8 cellular contexts compared by ENCODE assay signal in genomic region chrX:16946361-16946964, GRCh38. TPM values are rescaled to one million over a fixed set of nuclear protein-coding genes. Genes with fewer than 3 reads are reported as not detected.
DNase-seq lines count a peak whose midpoint lies in the region; ATAC-seq, FAIRE-seq and TF ChIP-seq lines count a peak whose summit lies in the region.

Gene REPS2, plus strand, starts transcription at chrX:16946658. Its CDS starts 204 bp downstream, at chrX:16946862.

- peak; percentile 50 for DNase-seq in A172 (ENCODE audit: low spot score)
- DNase-seq in NCI-H2196 treated with DMSO at 0.1 percent for 48 hours (lab: John Stamatoyannopoulos, UW; ENCODE audit: unreplicated experiment): peak; percentile 69
- DNase-seq in central memory CD4-positive, alpha-beta T cell: peak; percentile 65
- no peak for DNase-seq in keratinocyte (ENCODE audit: low read depth, low spot score)
- peak; percentile 78 for DNase-seq in stimulated activated CD4-positive, alpha-beta T cell treated with anti-CD3 and anti-CD28 coated beads, Interleukin-12 subunit alpha, Interleukin-12 subunit beta, amount 100 ng/mL, for 4 hours

- TF ChIP-seq CTCF in keratinocyte (optimal IDR thresholded peaks at IDR 0.05 in 1 of 3, IDR thresholded peaks at IDR 0.05 in 1 of 3, conservative IDR thresholded peaks at IDR 0.05 in 1 of 3; ENCODE audit: extremely low read depth in 1 of 3, insufficient read depth in 2 of 3, low read length in 3 of 3): no peak

- H3K27me3 ChIP-seq in keratinocyte (ENCODE audit: control insufficient read depth, extremely low read depth, insufficient read depth, low read length): peaks cover 5% of the 10 kb centered on the region

- no peak within 1 kb of the TSS for H3K27ac ChIP-seq in keratinocyte (ENCODE audit: control insufficient read depth, insufficient read depth, low read length)

- no peaks in the 10 kb centered on the region for H3K4me1 ChIP-seq in keratinocyte (ENCODE audit: control insufficient read depth, extremely low read depth, insufficient read depth, low read length)

- ATAC-seq in GM18861 (IDR thresholded peaks at IDR 0.05; ENCODE audit: unreplicated experiment) (peak; percentile 68), HG03066 (IDR thresholded peaks at IDR 0.05; ENCODE audit: low read depth, unreplicated experiment) (peak; percentile 94)
- peak; percentile 95 to 97 for ATAC-seq in activated CD4-positive, CD25-positive, alpha-beta regulatory T cell treated with anti-CD3 and anti-CD28 coated beads, Interleukin-2, amount 50 U/mL, for 24 hours

- H3K9me1 ChIP-seq in keratinocyte (ENCODE audit: control insufficient read depth, extremely low read depth, insufficient read depth, low read length): no peaks in the 10 kb centered on the region

- H4K20me1 ChIP-seq in keratinocyte (ENCODE audit: control insufficient read depth, extremely low read depth, insufficient read depth, low read length): no peaks in the 10 kb centered on the region

- H3K9me3 ChIP-seq in keratinocyte (ENCODE audit: control insufficient read depth, low read depth, low read length): no peaks in the 10 kb centered on the region

- H3K79me2 ChIP-seq in keratinocyte (ENCODE audit: control insufficient read depth, insufficient read depth, low read length): no peaks in the 10 kb centered on the region

- peak within 1 kb of the TSS; percentile 62 for H2AFZ ChIP-seq in keratinocyte (ENCODE audit: control insufficient read depth, low read length)

- dilution Hi-C loops in keratinocyte (cut with MboI; ENCODE audit: extremely low pct_ligation_motif_present, low sequenced_read_pairs): no loop called here

- H3K4me3 ChIP-seq in keratinocyte (ENCODE audit: control insufficient read depth in 2 of 3, extremely low read depth in 1 of 3, insufficient read depth in 2 of 3, low read depth in 1 of 3, low read length in 3 of 3): peak within 1 kb of the TSS; percentile 48 to 55 (median 54)

- no peaks in the 10 kb centered on the region for H3K36me3 ChIP-seq in keratinocyte (ENCODE audit: control insufficient read depth in 2 of 2, extremely low read depth in 1 of 2, insufficient read depth in 2 of 2, low read length in 2 of 2)

- H3K9ac ChIP-seq in keratinocyte (ENCODE audit: control insufficient read depth, extremely low read depth, insufficient read depth, low read length): peak within 1 kb of the TSS; percentile 50

- H3K4me2 ChIP-seq in keratinocyte (ENCODE audit: control insufficient read depth, extremely low read depth, insufficient read depth, low read depth, low read length): peak within 1 kb of the TSS; percentile 73

- FAIRE-seq in keratinocyte (lab: Jason Lieb, UNC): no peak

RNA-seq across cellular contexts. Expression of gene REPS2, which starts in this region (rescaled TPM):
- total RNA-seq in A172 (2014; rRNA removed; shearing (Covaris generic)): 1.4 and 1.7 TPM in 2 replicates
- 2.4 to 2.6 TPM (median 2.4 TPM) in 3 replicates for polyA plus RNA-seq in keratinocyte
- polyA plus RNA-seq in keratinocyte (2011; ENCODE audit: low read depth): 1.3 TPM
- polyA plus RNA-seq in keratinocyte (2011; cell fraction: cytosol; rRNA removed): 1.8 and 2.2 TPM in 2 replicates
- 1.1 and 1.3 TPM in 2 replicates for polyA plus RNA-seq in keratinocyte (2011; cell fraction: nucleus; rRNA removed)
- polyA plus RNA-seq in keratinocyte (2012; ENCODE audit: low replicate concordance): 0.85 and 2.1 TPM in 2 replicates
- polyA minus RNA-seq in keratinocyte: 2.1 to 3.5 TPM (median 3.3 TPM) in 3 replicates
- polyA minus RNA-seq in keratinocyte (2011; cell fraction: cytosol; rRNA and poly(A)+ RNA removed): 10.0 TPM
- 1.3 and 2.6 TPM in 2 replicates for polyA minus RNA-seq in keratinocyte (2011; cell fraction: nucleus; rRNA and poly(A)+ RNA removed)
